In genomic region chr2:24210106-24210455, GRCh38 we compare ENCODE assay signal across 16 cellular contexts. TPM values are rescaled to one million over a fixed set of nuclear protein-coding genes. Genes with fewer than 3 reads are reported as not detected.
DNase-seq lines count a peak whose midpoint lies in the region; ATAC-seq and TF ChIP-seq lines count a peak whose summit lies in the region.
"Had no signal": no experiment of that assay in that cellular context is flagged by ENCODE, and none has a peak within 500 bp of the region (broad histone marks: within the 10 kb centered on the region; RNA-seq: fewer than 3 reads in every experiment).

No MANE protein-coding gene starts in this region.

- no peak for TF ChIP-seq POLR2A in esophagus squamous epithelium (IDR thresholded peaks at IDR 0.05)

- H3K9me3 ChIP-seq in endodermal cell (ENCODE audit: control insufficient read depth, low read length) (no peaks in the 10 kb centered on the region), esophagus squamous epithelium (no peaks in the 10 kb centered on the region)
- H3K9me3 ChIP-seq: A549 had no signal

- H3K9me3 Mint-ChIP-seq in endodermal cell (no peaks in the 10 kb centered on the region), neural crest cell (no peaks in the 10 kb centered on the region)
- H3K9me3 Mint-ChIP-seq: CD4-positive, CD25-positive, alpha-beta regulatory T cell had no signal

- H3K27me3 ChIP-seq in endodermal cell (ENCODE audit: control insufficient read depth, insufficient read depth, low read length, poor library complexity, severe bottlenecking) (peaks cover 95% of the 10 kb centered on the region), esophagus squamous epithelium (no peaks in the 10 kb centered on the region)

- no peak overlapping the region for H3K9ac ChIP-seq in endodermal cell (ENCODE audit: extremely low read depth, low read length, poor library complexity, severe bottlenecking)
- H3K9ac ChIP-seq: GM23248 had no signal

- peaks cover 19% of the 10 kb centered on the region for H3K36me3 Mint-ChIP-seq in endodermal cell (ENCODE audit: low read depth)
- H3K36me3 Mint-ChIP-seq in neural crest cell (ENCODE audit: low read depth), result peaks cover 4% of the 10 kb centered on the region

- WGBS in endodermal cell (ENCODE audit: insufficient coverage in 1 of 2, insufficient read length in 1 of 2), 2 experiments, result 87 to 93% methylated on average over 2 of the region's 2 CpGs
- WGBS in esophagus squamous epithelium, 2 donors, result 94 to 100% methylated on average over 2 of the region's 2 CpGs

- H3K27ac Mint-ChIP-seq in endodermal cell (peak overlapping the region; percentile 59), neural crest cell (ENCODE audit: unreplicated experiment) (peak overlapping the region; percentile 35)

- H3K4me1 ChIP-seq in endodermal cell (ENCODE audit: control insufficient read depth, insufficient read depth, low read length) (no peaks in the 10 kb centered on the region), esophagus squamous epithelium (no peaks in the 10 kb centered on the region)
- H3K4me1 ChIP-seq: A549 had no signal

- H3K27ac ChIP-seq in endodermal cell (ENCODE audit: low read depth, low read length), result no peak overlapping the region
- no peak overlapping the region for H3K27ac ChIP-seq in esophagus squamous epithelium
- H3K27ac ChIP-seq: A549, GM23248 had no signal

- H3K36me3 ChIP-seq in endodermal cell (ENCODE audit: control insufficient read depth, insufficient read depth, low read length) (no peaks in the 10 kb centered on the region), esophagus squamous epithelium (peaks cover 21 to 99% (median 24%) of the 10 kb centered on the region in 3 donors)

- TF ChIP-seq CTCF in endodermal cell (conservative IDR thresholded peaks at IDR 0.05) (no peak), neural crest cell (conservative IDR thresholded peaks at IDR 0.05) (no peak), esophagus squamous epithelium (IDR thresholded peaks at IDR 0.05) (no peak)

- DNase-seq in EH (ENCODE audit: low read depth) (peak; percentile 15), endodermal cell (no peak), neural crest cell (ENCODE audit: low read depth, low spot score) (no peak), esophagus squamous epithelium (lab: John Stamatoyannopoulos, UW) (no peak)
- DNase-seq: Calu3; CD4-positive, CD25-positive, alpha-beta regulatory T cell; DMS 273 treated with DMSO at 0.1 percent for 48 hours; GM23248 had no signal

- no peak overlapping the region for H3K4me3 Mint-ChIP-seq in endodermal cell
- H3K4me3 Mint-ChIP-seq in neural crest cell, result no peak overlapping the region
- H3K4me3 Mint-ChIP-seq: CD4-positive, CD25-positive, alpha-beta regulatory T cell had no signal

- intact Hi-C loops in esophagus squamous epithelium (cut with DNase I), result no loop called here

- H3K4me3 ChIP-seq in endodermal cell (ENCODE audit: low read length), result no peak overlapping the region
- no peak overlapping the region for H3K4me3 ChIP-seq in esophagus squamous epithelium
- H3K4me3 ChIP-seq: A549, GM12878, GM23248, K562 had no signal

- ATAC-seq in GM19035 (IDR thresholded peaks at IDR 0.05; ENCODE audit: unreplicated experiment), result no peak
- ATAC-seq in HG02588 (IDR thresholded peaks at IDR 0.05; ENCODE audit: unreplicated experiment), result no peak
- ATAC-seq: A549, GM12878, HCT116, K562 had no signal

- H3K4me1 Mint-ChIP-seq in endodermal cell (no peaks in the 10 kb centered on the region), neural crest cell (peaks cover 4% of the 10 kb centered on the region)

- peaks cover 70% of the 10 kb centered on the region for H3K27me3 Mint-ChIP-seq in endodermal cell (ENCODE audit: insufficient read depth)
- H3K27me3 Mint-ChIP-seq in neural crest cell (ENCODE audit: low read depth), result no peaks in the 10 kb centered on the region
- H3K27me3 Mint-ChIP-seq: CD4-positive, CD25-positive, alpha-beta regulatory T cell had no signal

RNA-seq across cellular contexts. Expression of gene FAM228A, which starts 35.2 kb away (rescaled TPM):
- total RNA-seq in endodermal cell (under 1 TPM in 1 of 2 donors, not detected in 1; 0.53 TPM), neural crest cell (0.39 and 0.51 TPM in 2 replicates), esophagus squamous epithelium (under 1 TPM in 2 of 4 donors, not detected in 2; 0.19 TPM)
- polyA plus RNA-seq in endodermal cell (2013, experiment 1 of 2), result 0.50 TPM
- 0.29 TPM for polyA plus RNA-seq in endodermal cell (2013, experiment 2 of 2)
- total RNA-seq: Calu3; CD4-positive, CD25-positive, alpha-beta regulatory T cell; Daoy; G401; GM12878; K562 had no signal
- polyA plus RNA-seq: CD4-positive, CD25-positive, alpha-beta regulatory T cell; GM23248; K562 had no signal
